In the genomic region with DNA sequence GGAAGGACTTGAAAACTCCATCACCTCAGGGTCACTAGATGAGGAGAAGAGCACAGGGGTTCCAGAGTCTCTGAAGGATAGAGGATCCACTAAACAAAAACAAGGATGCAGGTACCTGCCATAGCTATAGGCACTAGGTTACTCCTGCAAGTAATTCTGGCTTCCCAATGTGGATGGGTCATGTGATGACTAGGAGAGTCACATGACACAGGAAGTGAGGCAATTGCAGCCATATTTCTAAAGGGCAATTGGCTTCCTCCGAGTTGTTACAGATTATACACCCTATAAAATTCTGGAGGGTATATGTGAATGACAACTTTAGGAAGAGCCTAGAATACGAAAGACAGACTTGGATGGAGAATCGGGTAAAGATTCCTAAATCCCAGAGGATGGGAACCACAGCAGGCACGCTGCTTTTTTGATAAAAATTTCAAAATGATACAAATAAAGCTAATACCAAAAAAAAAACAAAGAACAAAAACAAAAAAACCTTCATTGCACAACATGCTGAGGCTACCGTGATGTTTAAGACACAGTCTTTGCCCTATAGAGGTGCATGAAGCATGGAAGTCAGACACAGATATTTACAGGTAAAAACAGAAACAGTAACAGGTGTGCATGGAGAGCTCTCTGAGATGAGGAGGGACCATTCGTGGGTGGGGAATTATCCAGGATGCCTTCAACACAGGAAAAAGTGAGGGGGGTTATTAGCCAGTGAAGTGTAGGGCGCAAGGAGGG, we compare ENCODE assay signal across 8 cellular contexts. TPM values are rescaled to one million over a fixed set of nuclear protein-coding genes. Genes with fewer than 3 reads are reported as not detected.
DNase-seq lines count a peak whose midpoint lies in the region; ATAC-seq and TF ChIP-seq lines count a peak whose summit lies in the region.

No MANE protein-coding gene starts in this region.

- H3K4me3 Mint-ChIP-seq in activated T-cell treated with anti-CD3 and anti-CD28 coated beads, Interleukin-2, amount 50 U/mL, for 72 hours: peak overlapping the region; percentile 11 to 75

- H3K27ac ChIP-seq in body of pancreas (peak overlapping the region in 1 of 4 donors; percentile 24), spleen (peak overlapping the region in 7 of 8 donors; percentile 18 to 82 (median 70))

- TF ChIP-seq CTCF in body of pancreas (IDR thresholded peaks at IDR 0.05) (no peak), spleen (IDR thresholded peaks at IDR 0.05 in 8 of 11, conservative IDR thresholded peaks at IDR 0.05 in 3 of 11) (no peak)

- no peaks in the 10 kb centered on the region for H3K9me3 Mint-ChIP-seq in activated T-cell treated with anti-CD3 and anti-CD28 coated beads, Interleukin-2, amount 50 U/mL, for 72 hours

- H3K4me1 ChIP-seq in body of pancreas: peaks cover 13% of the 10 kb centered on the region
- peaks cover 0 to 62% (median 22%) of the 10 kb centered on the region in 6 donors for H3K4me1 ChIP-seq in spleen

- no peak overlapping the region for H3K27ac Mint-ChIP-seq in activated T-cell treated with anti-CD3 and anti-CD28 coated beads, Interleukin-2, amount 50 U/mL, for 72 hours

- H3K9me3 ChIP-seq in body of pancreas (no peaks in the 10 kb centered on the region), iPS-18c (ENCODE audit: control insufficient read depth, insufficient read depth, low read length) (no peaks in the 10 kb centered on the region), spleen (no peaks in the 10 kb centered on the region)

- intact Hi-C loops in body of pancreas (cut with DNase I): no loop called here
- intact Hi-C loops in spleen (cut with DNase I; ENCODE audit: low total_unique reads): no loop called here

- H3K36me3 ChIP-seq in body of pancreas (replicated peaks in 1 of 2; ENCODE audit: insufficient read depth in 1 of 2, low read depth in 2 of 2) (no peaks in the 10 kb centered on the region), spleen (peaks cover 0 to 23% (median 0%) of the 10 kb centered on the region in 6 donors)

- TF ChIP-seq POLR2A in body of pancreas (IDR thresholded peaks at IDR 0.05): no peak
- no peak for TF ChIP-seq POLR2A in spleen (IDR thresholded peaks at IDR 0.05)

- H3K4me1 Mint-ChIP-seq in activated T-cell treated with anti-CD3 and anti-CD28 coated beads, Interleukin-2, amount 50 U/mL, for 72 hours (ENCODE audit: low read depth): peaks cover 21% of the 10 kb centered on the region

- no peak overlapping the region for H3K4me3 ChIP-seq in body of pancreas
- H3K4me3 ChIP-seq in iPS-18c (ENCODE audit: insufficient read depth, low read depth, low read length): peak overlapping the region; percentile 10; the same call in 1 of the 2 replicates
- H3K4me3 ChIP-seq in spleen: peak overlapping the region in 1 of 8 donors; percentile 33

- 32 to 44% methylated on average over 7 of the region's 7 CpGs for WGBS in body of pancreas, 2 donors
- WGBS in spleen, 5 donors: 39 to 49% (median 47%) methylated on average over 7 of the region's 7 CpGs

- H3K27me3 ChIP-seq in body of pancreas (no peaks in the 10 kb centered on the region), spleen (replicated peaks in 1 of 7) (no peaks in the 10 kb centered on the region)

- DNase-seq in activated T-cell treated with anti-CD3 and anti-CD28 coated beads, Interleukin-2, amount 50 U/mL, for 72 hours: peak in 1 of 2 donors; percentile 24
- DNase-seq in activated T-cell treated with anti-CD3 and anti-CD28 coated beads for 4 hours: no peak
- peak; percentile 45 for DNase-seq in NCI-H345 treated with DMSO at 0.1 percent for 48 hours (lab: John Stamatoyannopoulos, UW; ENCODE audit: unreplicated experiment)
- peak; percentile 62 to 76 (median 69) for DNase-seq in body of pancreas
- no peak for DNase-seq in spleen

- ATAC-seq in activated T-cell treated with anti-CD3 and anti-CD28 coated beads, Interleukin-2, amount 50 U/mL, for 72 hours (replicated peaks in 1 of 2): peak; percentile 31 to 49
- ATAC-seq in body of pancreas (peak; percentile 82), GM19452 (IDR thresholded peaks at IDR 0.05; ENCODE audit: unreplicated experiment) (no peak), HG03432 (IDR thresholded peaks at IDR 0.05; ENCODE audit: unreplicated experiment) (no peak)

- H3K36me3 Mint-ChIP-seq in activated T-cell treated with anti-CD3 and anti-CD28 coated beads, Interleukin-2, amount 50 U/mL, for 72 hours (ENCODE audit: insufficient read depth in 2 of 2): no peaks in the 10 kb centered on the region

- H3K27me3 Mint-ChIP-seq in activated T-cell treated with anti-CD3 and anti-CD28 coated beads, Interleukin-2, amount 50 U/mL, for 72 hours (ENCODE audit: low read depth): no peaks in the 10 kb centered on the region

RNA-seq across cellular contexts. Expression of gene MTX1, which starts 10.5 kb away (rescaled TPM):
- total RNA-seq in activated T-cell treated with anti-CD3 and anti-CD28 coated beads, Interleukin-2, amount 50 U/mL, for 72 hours: 10 to 100 TPM; 25.5 to 27.4 TPM
- total RNA-seq in body of pancreas: 10 to 100 TPM in 1 of 2 donors, 1 to 10 TPM in 1; 5.9 to 16.3 TPM
- 10 to 100 TPM; 28.2 to 40.9 (median 33.2) TPM for total RNA-seq in spleen
- 10 to 100 TPM; 43.7 to 48.4 (median 44.5) TPM for polyA plus RNA-seq in spleen

RNA-seq across cellular contexts. Expression of gene THBS3, which starts 11.3 kb away (rescaled TPM):
- total RNA-seq in activated T-cell treated with anti-CD3 and anti-CD28 coated beads, Interleukin-2, amount 50 U/mL, for 72 hours: 10 to 100 TPM; 24.7 to 28.7 TPM
- total RNA-seq in body of pancreas (10 to 100 TPM; 15.0 to 21.1 TPM), spleen (10 to 100 TPM; 14.3 to 22.6 (median 20.5) TPM)
- polyA plus RNA-seq in spleen: 10 to 100 TPM; 10.2 to 31.2 (median 27.7) TPM

RNA-seq across cellular contexts. Expression of gene ENTREP3, which starts 36.3 kb away (rescaled TPM):
- 10 to 100 TPM; 30.7 to 33.8 TPM for total RNA-seq in activated T-cell treated with anti-CD3 and anti-CD28 coated beads, Interleukin-2, amount 50 U/mL, for 72 hours
- total RNA-seq in body of pancreas (10 to 100 TPM in 1 of 2 donors, 1 to 10 TPM in 1; 6.2 to 12.2 TPM), spleen (10 to 100 TPM in 6 of 7 donors, 1 to 10 TPM in 1; 9.9 to 19.3 (median 15.6) TPM)
- polyA plus RNA-seq in spleen: 10 to 100 TPM in 1 of 3 donors, 1 to 10 TPM in 2; 6.5 to 13.2 (median 9.4) TPM

RNA-seq across cellular contexts. Expression of gene SCAMP3, which starts 43.1 kb away (rescaled TPM):
- 100 to 1,000 TPM; 112 to 114 TPM for total RNA-seq in activated T-cell treated with anti-CD3 and anti-CD28 coated beads, Interleukin-2, amount 50 U/mL, for 72 hours
- total RNA-seq in body of pancreas (10 to 100 TPM; 36.8 to 38.9 TPM), spleen (10 to 100 TPM; 46.5 to 52.4 (median 49.8) TPM)
- 10 to 100 TPM; 51.8 to 59.9 (median 53.2) TPM for polyA plus RNA-seq in spleen

RNA-seq across cellular contexts. Expression of gene TRIM46, which starts 45.4 kb away (rescaled TPM):
- total RNA-seq in activated T-cell treated with anti-CD3 and anti-CD28 coated beads, Interleukin-2, amount 50 U/mL, for 72 hours: 1 to 10 TPM; 8.6 to 9.8 TPM
- total RNA-seq in body of pancreas (under 1 TPM in 1 of 2 donors, not detected in 1; 0.26 TPM), spleen (1 to 10 TPM in 6 of 7 donors, under 1 TPM in 1; 0.83 to 3.6 (median 1.6) TPM)
- under 1 TPM; 0.35 to 0.77 (median 0.46) TPM for polyA plus RNA-seq in spleen

Comparison
In these comparisons a context has a peak if more than half of its experiments do, and no peak if none do; other contexts are left out.
1. ATAC-seq: peak in activated T-cell treated with anti-CD3 and anti-CD28 coated beads, Interleukin-2, amount 50 U/mL, for 72 hours (2 of 2) and body of pancreas (single experiment); none in GM19452 (single experiment) and HG03432 (single experiment).
2. DNase-seq: peak in NCI-H345 treated with DMSO at 0.1 percent for 48 hours (single experiment) and body of pancreas (4 of 4); none in activated T-cell treated with anti-CD3 and anti-CD28 coated beads for 4 hours (single experiment) and spleen (single experiment).